9 cellular contexts compared by ENCODE assay signal in the genomic region with DNA sequence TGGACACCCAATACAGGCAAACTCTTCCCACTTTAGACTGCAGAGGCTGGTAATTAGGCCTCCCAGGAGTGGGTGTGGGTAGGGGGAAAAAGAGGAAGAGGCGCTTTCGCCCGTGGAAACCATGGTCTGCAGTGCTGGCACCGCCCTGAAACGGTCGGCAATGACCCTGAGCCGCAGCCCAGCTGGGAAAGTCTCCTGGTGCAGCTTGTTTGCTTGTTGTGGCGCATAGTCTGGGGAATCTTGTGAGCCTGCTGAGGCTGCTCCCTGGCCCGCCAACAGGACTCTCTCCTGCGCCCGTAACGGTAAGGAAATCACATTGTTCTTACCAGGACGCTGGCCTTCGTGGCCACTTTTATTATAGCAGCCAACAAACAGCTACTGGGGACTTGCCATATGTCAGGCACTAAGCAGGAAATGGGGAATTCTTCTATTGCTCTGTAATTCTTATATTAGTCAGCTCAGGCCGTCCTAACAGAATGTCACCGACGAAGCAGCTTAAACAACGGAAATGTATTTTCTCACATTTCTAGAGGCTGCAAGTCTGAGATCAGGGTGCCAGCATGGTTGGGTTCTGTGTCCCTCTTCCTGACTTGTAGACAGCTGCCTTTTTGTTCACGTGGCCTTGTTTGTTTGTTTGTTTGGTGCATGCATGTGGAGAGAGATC. TPM values are rescaled to one million over a fixed set of nuclear protein-coding genes. Genes with fewer than 3 reads are reported as not detected.
A peak's percentile ranks its signal among the peaks of the same experiment; 100 is the strongest.
DNase-seq lines count a peak whose midpoint lies in the region; ATAC-seq and TF ChIP-seq lines count a peak whose summit lies in the region.
"Had no signal": no experiment of that assay in that cellular context is flagged by ENCODE, and none has a peak within 500 bp of the region (broad histone marks: within the 10 kb centered on the region; RNA-seq: fewer than 3 reads in every experiment).

No MANE protein-coding gene starts in this region.

- H3K4me1 Mint-ChIP-seq in natural killer cell treated with Interleukin-12 subunit alpha and Interleukin-12 subunit beta and Interleukin-15 and Interleukin-18, amount 100 ng/mL, for 72 hours (ENCODE audit: low read depth in 2 of 2), result peaks cover 44 to 55% of the 10 kb centered on the region in 2 donors

- no peaks in the 10 kb centered on the region for H3K9me3 Mint-ChIP-seq in natural killer cell treated with Interleukin-12 subunit alpha and Interleukin-12 subunit beta and Interleukin-15 and Interleukin-18, amount 100 ng/mL, for 72 hours

- no peak for TF ChIP-seq CTCF in GM12864 (IDR thresholded peaks at IDR 0.05; ENCODE audit: low read depth, low read length, missing control alignments)
- TF ChIP-seq CTCF in astrocyte of the cerebellum (IDR thresholded peaks at IDR 0.05; ENCODE audit: low read depth, low read length, missing control alignments), result no peak

- peak overlapping the region; percentile 82 for H3K4me3 Mint-ChIP-seq in natural killer cell treated with Interleukin-12 subunit alpha and Interleukin-12 subunit beta and Interleukin-15 and Interleukin-18, amount 100 ng/mL, for 72 hours

- in situ Hi-C loops in astrocyte of the cerebellum (cut with HindIII; ENCODE audit: low sequenced_read_pairs), result no loop called here

- H3K4me3 ChIP-seq in GM12864 (ENCODE audit: low read depth, low read length) (no peak overlapping the region), astrocyte of the cerebellum (ENCODE audit: low read depth, low read length) (no peak overlapping the region)
- H3K4me3 ChIP-seq: cardiac muscle cell had no signal

- no peaks in the 10 kb centered on the region for H3K36me3 Mint-ChIP-seq in natural killer cell treated with Interleukin-12 subunit alpha and Interleukin-12 subunit beta and Interleukin-15 and Interleukin-18, amount 100 ng/mL, for 72 hours

- peak overlapping the region; percentile 93 to 96 for H3K27ac Mint-ChIP-seq in natural killer cell treated with Interleukin-12 subunit alpha and Interleukin-12 subunit beta and Interleukin-15 and Interleukin-18, amount 100 ng/mL, for 72 hours

- ATAC-seq in HG02642 (IDR thresholded peaks at IDR 0.05; ENCODE audit: poor library complexity, unreplicated experiment) (peak; percentile 62), HG03521 (IDR thresholded peaks at IDR 0.05; ENCODE audit: unreplicated experiment) (no peak), esophagus mucosa (no peak)
- peak; percentile 94 to 95 for ATAC-seq in natural killer cell treated with Interleukin-12 subunit alpha and Interleukin-12 subunit beta and Interleukin-15 and Interleukin-18, amount 100 ng/mL, for 72 hours

- no peaks in the 10 kb centered on the region for H3K27me3 Mint-ChIP-seq in natural killer cell treated with Interleukin-12 subunit alpha and Interleukin-12 subunit beta and Interleukin-15 and Interleukin-18, amount 100 ng/mL, for 72 hours

- DNase-seq in GM12864 (ENCODE audit: low read depth), result peak; percentile 57
- peak; percentile 23 for DNase-seq in astrocyte of the cerebellum (ENCODE audit: low read depth)
- peak; percentile 81 for DNase-seq in natural killer cell treated with Interleukin-12 subunit alpha and Interleukin-12 subunit beta and Interleukin-15 and Interleukin-18, amount 100 ng/mL, for 72 hours (ENCODE audit: low spot score)
- no peak for DNase-seq in foreskin melanocyte
- DNase-seq in NCI-H2171 treated with DMSO at 0.1 percent for 48 hours (lab: John Stamatoyannopoulos, UW), result no peak

RNA-seq across cellular contexts. Expression of gene RIN3, which starts 52.5 kb away (rescaled TPM):
- 100 to 1,000 TPM; 151 to 202 TPM for total RNA-seq in natural killer cell treated with Interleukin-12 subunit alpha and Interleukin-12 subunit beta and Interleukin-15 and Interleukin-18, amount 100 ng/mL, for 72 hours
- total RNA-seq in esophagus mucosa, result 5.4 TPM

Comparison
In these comparisons a context has a peak if more than half of its experiments do, and no peak if none do; other contexts are left out.
1. DNase-seq: peak in GM12864 (single experiment), astrocyte of the cerebellum (single experiment) and natural killer cell treated with Interleukin-12 subunit alpha and Interleukin-12 subunit beta and Interleukin-15 and Interleukin-18, amount 100 ng/mL, for 72 hours (single experiment); none in foreskin melanocyte (single experiment) and NCI-H2171 treated with DMSO at 0.1 percent for 48 hours (single experiment).
2. ATAC-seq: peak in HG02642 (single experiment) and natural killer cell treated with Interleukin-12 subunit alpha and Interleukin-12 subunit beta and Interleukin-15 and Interleukin-18, amount 100 ng/mL, for 72 hours (2 of 2); none in HG03521 (single experiment) and esophagus mucosa (single experiment).
3. RNA of gene RIN3, which starts 52.5 kb away (total RNA-seq): 151 to 202 TPM in natural killer cell treated with Interleukin-12 subunit alpha and Interleukin-12 subunit beta and Interleukin-15 and Interleukin-18, amount 100 ng/mL, for 72 hours; 5.4 TPM in esophagus mucosa (single experiment); every median in the first group is over 10 times any median in the second.